ENCODE assay signal across 8 cellular contexts in genomic region chr15:57640935-57641682, GRCh38. TPM values are rescaled to one million over a fixed set of nuclear protein-coding genes. Genes with fewer than 3 reads are reported as not detected.
DNase-seq lines count a peak whose midpoint lies in the region; ATAC-seq and TF ChIP-seq lines count a peak whose summit lies in the region.

No MANE protein-coding gene starts in this region.

- H3K27ac ChIP-seq in GM23338 (ENCODE audit: low read depth), result no peak overlapping the region

- H3K27me3 Mint-ChIP-seq in Calu3 (ENCODE audit: unreplicated experiment) (no peaks in the 10 kb centered on the region), GM23338 (ENCODE audit: insufficient read depth, low read depth, poor library complexity) (peaks cover 4% of the 10 kb centered on the region), immature natural killer cell (ENCODE audit: low read depth in 3 of 3) (peaks cover 0 to 5% (median 2%) of the 10 kb centered on the region in 3 donors)
- peaks cover 6% of the 10 kb centered on the region for H3K27me3 Mint-ChIP-seq in activated T-helper 2 cell treated with anti-CD3 and anti-CD28 coated beads, Interferon-gamma antibody, Interleukin-2, Interleukin-4, amounts not matched to agents 10 μg/mL and 5 μg/mL and 100 μg/mL, durations not matched to agents 14 hours and 24 hours and 36 hours (ENCODE audit: low read depth)

- CTCF ChIA-PET in Calu3 (lab: Charles Lee), result interaction anchor here (0.9 to 1.5 kb wide), 4 partner anchors 20 to 430 kb away, joined by 3 to 5 read pairs (median 3); no protein-coding TSS in a partner anchor

- intact Hi-C loops in Calu3 (cut with micrococcal nuclease; ENCODE audit: unreplicated experiment), result loop anchor here (1.0 to 10.0 kb wide), 5 partner anchors 26 to 434 kb away; no protein-coding TSS in a partner anchor
- intact Hi-C loops in activated T-helper 2 cell treated with anti-CD3 and anti-CD28 coated beads, Interferon-gamma antibody, Interleukin-2, Interleukin-4, amounts not matched to agents 10 μg/mL and 5 μg/mL and 100 μg/mL, durations not matched to agents 14 hours and 24 hours and 36 hours (cut with micrococcal nuclease), result no loop called here

- TF ChIP-seq CTCF in Calu3 (IDR thresholded peaks at IDR 0.05; ENCODE audit: unreplicated experiment), result peak; percentile 25
- peak; percentile 62 to 64 for TF ChIP-seq CTCF in GM23338 (conservative IDR thresholded peaks at IDR 0.05; ENCODE audit: low read depth in 2 of 2)

- no peaks in the 10 kb centered on the region for H4K20me1 ChIP-seq in GM23338 (replicated peaks; ENCODE audit: insufficient read depth)

- H3K4me1 ChIP-seq in GM23338 (ENCODE audit: insufficient read depth), result no peaks in the 10 kb centered on the region

- H3K79me2 ChIP-seq in GM23338 (replicated peaks; ENCODE audit: insufficient read depth), result no peaks in the 10 kb centered on the region

- DNase-seq in Calu3, result peak; percentile 64
- peak; percentile 59 for DNase-seq in GM23338 (ENCODE audit: low spot score)
- peak; percentile 18 for DNase-seq in glomerular visceral epithelial cell (ENCODE audit: extremely low spot score)
- DNase-seq in stimulated activated CD4-positive, alpha-beta T cell treated with anti-CD3 and anti-CD28 coated beads, Interleukin-4, amount 100 ng/mL, for 1 hour, result peak; percentile 5
- no peak for DNase-seq in activated T-helper 2 cell treated with anti-CD3 and anti-CD28 coated beads, Interferon-gamma antibody, Interleukin-2, Interleukin-4, amounts not matched to agents 10 μg/mL and 5 μg/mL and 100 μg/mL, durations not matched to agents 14 hours and 24 hours and 36 hours (ENCODE audit: low spot score)
- no peak for DNase-seq in NOMO-1 treated with dmso at 0.1 percent for 144 hours (lab: John Stamatoyannopoulos, UW; ENCODE audit: unreplicated experiment)
- no peak for DNase-seq in immature natural killer cell

- BruUV-seq in Calu3 (replicated peaks; lab: Mats Ljungman, UMichigan), result no TSS peak

- ATAC-seq in GM23338, result peak; percentile 83
- peak; percentile 82 for ATAC-seq in SK-N-SH treated with all-trans-retinoic acid at 6 μM for 48 hours

- no peaks in the 10 kb centered on the region for H3K36me3 ChIP-seq in GM23338 (ENCODE audit: insufficient read depth)

- H3K4me3 Mint-ChIP-seq in Calu3 (ENCODE audit: low read depth, unreplicated experiment), result no peak overlapping the region
- H3K4me3 Mint-ChIP-seq in GM23338, result no peak overlapping the region
- H3K4me3 Mint-ChIP-seq in activated T-helper 2 cell treated with anti-CD3 and anti-CD28 coated beads, Interferon-gamma antibody, Interleukin-2, Interleukin-4, amounts not matched to agents 10 μg/mL and 5 μg/mL and 100 μg/mL, durations not matched to agents 14 hours and 24 hours and 36 hours (ENCODE audit: low read depth), result no peak overlapping the region
- no peak overlapping the region for H3K4me3 Mint-ChIP-seq in immature natural killer cell

- H3K27ac Mint-ChIP-seq in Calu3 (ENCODE audit: unreplicated experiment), result no peak overlapping the region
- no peak overlapping the region for H3K27ac Mint-ChIP-seq in GM23338
- H3K27ac Mint-ChIP-seq in activated T-helper 2 cell treated with anti-CD3 and anti-CD28 coated beads, Interferon-gamma antibody, Interleukin-2, Interleukin-4, amounts not matched to agents 10 μg/mL and 5 μg/mL and 100 μg/mL, durations not matched to agents 14 hours and 24 hours and 36 hours, result no peak overlapping the region
- H3K27ac Mint-ChIP-seq in immature natural killer cell, result no peak overlapping the region

- H3K9me3 Mint-ChIP-seq in Calu3 (ENCODE audit: low read depth, unreplicated experiment) (no peaks in the 10 kb centered on the region), GM23338 (no peaks in the 10 kb centered on the region), immature natural killer cell (no peaks in the 10 kb centered on the region)
- no peaks in the 10 kb centered on the region for H3K9me3 Mint-ChIP-seq in activated T-helper 2 cell treated with anti-CD3 and anti-CD28 coated beads, Interferon-gamma antibody, Interleukin-2, Interleukin-4, amounts not matched to agents 10 μg/mL and 5 μg/mL and 100 μg/mL, durations not matched to agents 14 hours and 24 hours and 36 hours

- H3K9me2 ChIP-seq in GM23338 (ENCODE audit: insufficient read depth), result no peaks in the 10 kb centered on the region

- H3K4me1 Mint-ChIP-seq in Calu3 (ENCODE audit: low read depth, unreplicated experiment) (no peaks in the 10 kb centered on the region), GM23338 (no peaks in the 10 kb centered on the region; the same call in 2 of the 3 replicates), immature natural killer cell (no peaks in the 10 kb centered on the region)
- no peaks in the 10 kb centered on the region for H3K4me1 Mint-ChIP-seq in activated T-helper 2 cell treated with anti-CD3 and anti-CD28 coated beads, Interferon-gamma antibody, Interleukin-2, Interleukin-4, amounts not matched to agents 10 μg/mL and 5 μg/mL and 100 μg/mL, durations not matched to agents 14 hours and 24 hours and 36 hours (ENCODE audit: low read depth)

- peaks cover 6% of the 10 kb centered on the region; the same call in 1 of the 2 replicates for H3K27me3 ChIP-seq in GM23338 (ENCODE audit: insufficient read depth)

- no peaks in the 10 kb centered on the region for H3F3A ChIP-seq in GM23338 (replicated peaks; ENCODE audit: low read depth)

- H3K4me3 ChIP-seq in GM23338, result no peak overlapping the region

- H3K36me3 Mint-ChIP-seq in Calu3 (ENCODE audit: insufficient read depth, unreplicated experiment) (no peaks in the 10 kb centered on the region), GM23338 (ENCODE audit: low read depth) (no peaks in the 10 kb centered on the region), immature natural killer cell (no peaks in the 10 kb centered on the region)
- no peaks in the 10 kb centered on the region for H3K36me3 Mint-ChIP-seq in activated T-helper 2 cell treated with anti-CD3 and anti-CD28 coated beads, Interferon-gamma antibody, Interleukin-2, Interleukin-4, amounts not matched to agents 10 μg/mL and 5 μg/mL and 100 μg/mL, durations not matched to agents 14 hours and 24 hours and 36 hours (ENCODE audit: low read depth)

- no peak overlapping the region for H3K4me2 ChIP-seq in GM23338

- no peak overlapping the region for H2AFZ ChIP-seq in GM23338

TF ChIP-seq in GM23338, 12 proteins besides CTCF, POLR2A, EP300 and RAD21 (continues in another document):
- no peak for TF ChIP-seq ZNF331 (CRISPR knock-in tag; IDR thresholded peaks at IDR 0.05; ENCODE audit: low read depth)

TF ChIP-seq in SK-N-SH treated with all-trans-retinoic acid at 6 μM for 48 hours, 23 proteins besides CTCF, POLR2A, EP300 and RAD21:
- TF ChIP-seq ARNTL (CRISPR knock-in tag; IDR thresholded peaks at IDR 0.05; ENCODE audit: borderline replicate concordance, low read depth), result no peak
- no peak for TF ChIP-seq TSHZ2 (CRISPR knock-in tag; IDR thresholded peaks at IDR 0.05)
- no peak for TF ChIP-seq OSR1 (CRISPR knock-in tag; IDR thresholded peaks at IDR 0.05)
- no peak for TF ChIP-seq TCF4 (CRISPR knock-in tag; IDR thresholded peaks at IDR 0.05; ENCODE audit: borderline replicate concordance)
- no peak for TF ChIP-seq ZFP3 (CRISPR knock-in tag; IDR thresholded peaks at IDR 0.05)
- no peak for TF ChIP-seq GLIS3 (CRISPR knock-in tag; IDR thresholded peaks at IDR 0.05)

RNA-seq across cellular contexts. Expression of gene MYZAP, which starts 49.4 kb away (rescaled TPM):
- total RNA-seq in Calu3 (2022), result 5.1 and 6.9 TPM in 2 replicates
- total RNA-seq in GM23338 (2014; rRNA removed; shearing (Covaris generic)), result 0.66 and 1.5 TPM in 2 replicates
- polyA plus RNA-seq in GM23338 (2016; fragmentation: Nextera tagmentation; extraction: Ambion mirVana) (1.0 and 1.1 TPM in 2 replicates), immature natural killer cell (under 1 TPM in 1 of 3 donors, not detected in 2; 0.52 TPM)
- total RNA-seq in activated T-helper 2 cell treated with anti-CD3 and anti-CD28 coated beads, Interferon-gamma antibody, Interleukin-2, Interleukin-4, amounts not matched to agents 10 μg/mL and 5 μg/mL and 100 μg/mL, durations not matched to agents 14 hours and 24 hours and 36 hours, result not detected in 2 replicates

Comparison
In these comparisons a context has a peak if more than half of its experiments do, and no peak if none do; other contexts are left out.
1. DNase-seq: peak in Calu3 (single experiment), GM23338 (single experiment), glomerular visceral epithelial cell (single experiment) and stimulated activated CD4-positive, alpha-beta T cell treated with anti-CD3 and anti-CD28 coated beads, Interleukin-4, amount 100 ng/mL, for 1 hour (single experiment); none in activated T-helper 2 cell treated with anti-CD3 and anti-CD28 coated beads, Interferon-gamma antibody, Interleukin-2, Interleukin-4, amounts not matched to agents 10 μg/mL and 5 μg/mL and 100 μg/mL, durations not matched to agents 14 hours and 24 hours and 36 hours (single experiment), NOMO-1 treated with dmso at 0.1 percent for 144 hours (single experiment) and immature natural killer cell (0 of 3).